Comparison of ENCODE assay signal across 27 cellular contexts in the genomic region with DNA sequence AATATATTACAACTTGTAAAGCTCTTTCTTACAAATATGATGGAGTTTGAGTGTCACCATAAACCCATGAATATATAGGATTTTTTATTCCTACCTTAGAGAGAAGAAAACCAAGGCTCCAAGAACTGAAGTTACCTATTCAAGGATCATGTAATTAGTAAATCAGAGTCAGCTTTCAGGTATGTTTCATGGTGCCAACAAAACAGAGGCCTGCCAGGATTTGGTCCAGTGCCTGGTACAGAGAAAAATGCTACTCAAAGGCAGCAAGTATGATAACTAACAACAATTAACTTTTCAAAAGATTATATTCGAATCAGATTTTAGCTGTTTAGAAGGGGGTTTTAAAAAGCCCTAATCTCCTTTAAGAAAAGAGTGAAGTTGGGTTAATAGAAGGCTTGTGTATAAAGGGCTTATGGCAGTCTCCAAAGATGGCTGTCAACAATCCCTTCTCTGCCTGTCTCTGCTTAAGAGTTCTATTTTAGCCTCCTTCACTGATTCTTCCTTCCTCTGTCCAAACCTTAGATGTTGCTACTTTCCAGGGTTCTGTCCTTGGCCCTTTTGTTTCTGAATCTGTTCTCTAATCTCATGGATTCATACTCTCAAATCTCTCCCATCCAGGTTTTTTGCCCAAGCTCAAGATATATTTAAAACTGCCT.
"Had no signal": no experiment of that assay in that cellular context is flagged by ENCODE, and none has a peak within 500 bp of the region (broad histone marks: within the 10 kb centered on the region; RNA-seq: fewer than 3 reads in every experiment).

No MANE protein-coding gene starts in this region.

- H3K4me3 ChIP-seq: SJSA1 had no signal

- DNase-seq: activated B cell treated with CpG ODN at 0.5 μM for 24 hours; activated CD4-positive, alpha-beta T cell treated with anti-CD3 and anti-CD28 coated beads for 1 hour; activated CD4-positive, alpha-beta T cell treated with anti-CD3 and anti-CD28 coated beads, Interleukin-2, amount 10 ng/mL, durations not matched to agents 24 days and 14 days; activated CD4-positive, alpha-beta T cell treated with anti-CD3 and anti-CD28 coated beads, Interleukin-2, amount 50 U/mL, for 48 hours; activated CD8-positive, alpha-beta memory T cell treated with anti-CD3 and anti-CD28 coated beads, Interleukin-2, amount 10 ng/mL, durations not matched to agents 7 days and 5 days; activated gamma-delta T cell; activated naive CD4-positive, alpha-beta T cell treated with anti-CD3 and anti-CD28 coated beads for 36 hours; activated T-cell treated with anti-CD3 and anti-CD28 coated beads, Interleukin-2, amount 50 U/mL, for 24 hours; amygdala; central memory CD4-positive, alpha-beta T cell; MM.1S; NCI-H1105; NCI-H1436; NCI-H1694 treated with DMSO at 0.1 percent for 48 hours; NCI-H2029 treated with DMSO at 0.1 percent for 48 hours; NCI-H345; NCI-H510A; NCI-H526 treated with DMSO at 0.1 percent for 48 hours; NCI-H82; OCI-M1; RPMI8226; SHP77; T1000 had no signal

- H3K27me3 ChIP-seq: SJSA1 had no signal

- H3K9me3 ChIP-seq: SJSA1 had no signal

- ATAC-seq: activated CD8-positive, alpha-beta memory T cell treated with anti-CD3 and anti-CD28 coated beads, Interleukin-2, amount 10 ng/mL, durations not matched to agents 7 days and 5 days; activated T-helper 17 cell treated with anti-CD3 and anti-CD28 coated beads, Interleukin-2, amount 50 U/mL, for 72 hours; Panc1; SK-N-SH treated with all-trans-retinoic acid at 6 μM for 48 hours had no signal
